In the genomic region with DNA sequence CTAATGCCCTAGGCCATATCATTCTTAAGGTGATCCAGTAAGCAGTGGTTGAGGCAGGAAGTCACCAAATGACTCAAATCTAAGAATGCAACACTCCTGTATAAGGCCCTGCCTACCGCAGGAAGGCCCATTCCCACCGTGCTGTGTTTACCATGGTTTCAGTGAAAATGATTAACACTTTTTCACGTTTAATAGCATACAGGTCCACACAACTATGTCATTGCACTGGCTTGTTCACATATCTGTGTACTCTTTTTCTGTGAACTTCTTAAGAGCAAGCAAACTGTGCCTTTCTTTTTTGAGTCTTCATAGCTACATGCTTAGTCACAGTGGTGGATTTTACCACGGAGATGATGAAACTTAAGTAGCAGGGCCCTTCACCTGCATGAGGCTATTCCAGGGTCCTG, we compare ENCODE assay signal across 10 cellular contexts.
DNase-seq lines count a peak whose midpoint lies in the region; ATAC-seq and TF ChIP-seq lines count a peak whose summit lies in the region.
"Had no signal": no experiment of that assay in that cellular context is flagged by ENCODE, and none has a peak within 500 bp of the region (broad histone marks: within the 10 kb centered on the region; RNA-seq: fewer than 3 reads in every experiment).

No MANE protein-coding gene starts in this region.

- H3K9ac ChIP-seq in colonic mucosa (ENCODE audit: low read depth in 2 of 2, low read length in 2 of 2) = no peak overlapping the region

- DNase-seq in glomerular visceral epithelial cell (ENCODE audit: extremely low spot score) = peak; percentile 49
- DNase-seq in left lobe of liver (ENCODE audit: low spot score) = no peak
- DNase-seq in NAMALWA (ENCODE audit: low spot score) = no peak
- DNase-seq in colonic mucosa = no peak
- no peak for DNase-seq in NCI-H2227 (lab: John Stamatoyannopoulos, UW; ENCODE audit: unreplicated experiment)
- DNase-seq: hippocampal formation, NCI-H526 treated with DMSO at 0.1 percent for 48 hours had no signal

- intact Hi-C loops in colonic mucosa (cut with DNase I) = no loop called here

- H3K9me3 ChIP-seq in colonic mucosa = no peaks in the 10 kb centered on the region

- H3K4me1 ChIP-seq in colonic mucosa = no peaks in the 10 kb centered on the region

- no peak overlapping the region for H3K4me3 ChIP-seq in colonic mucosa

- ATAC-seq in GM18517 (IDR thresholded peaks at IDR 0.05; ENCODE audit: unreplicated experiment) (peak; percentile 62), GM21786 (IDR thresholded peaks at IDR 0.05; ENCODE audit: unreplicated experiment) (peak; percentile 94), HG03575 (IDR thresholded peaks at IDR 0.05; ENCODE audit: extremely low read depth, insufficient number of reproducible peaks, low FRiP score, unreplicated experiment) (peak; percentile 58), left lobe of liver (no peak)

- no peaks in the 10 kb centered on the region for H3K36me3 ChIP-seq in colonic mucosa

- H3K27ac ChIP-seq in colonic mucosa = no peak overlapping the region

- H3K27me3 ChIP-seq in colonic mucosa = no peaks in the 10 kb centered on the region

- TF ChIP-seq CTCF in colonic mucosa (IDR thresholded peaks at IDR 0.05) = no peak
